Comparison of ENCODE assay signal across 8 cellular contexts in the genomic region with DNA sequence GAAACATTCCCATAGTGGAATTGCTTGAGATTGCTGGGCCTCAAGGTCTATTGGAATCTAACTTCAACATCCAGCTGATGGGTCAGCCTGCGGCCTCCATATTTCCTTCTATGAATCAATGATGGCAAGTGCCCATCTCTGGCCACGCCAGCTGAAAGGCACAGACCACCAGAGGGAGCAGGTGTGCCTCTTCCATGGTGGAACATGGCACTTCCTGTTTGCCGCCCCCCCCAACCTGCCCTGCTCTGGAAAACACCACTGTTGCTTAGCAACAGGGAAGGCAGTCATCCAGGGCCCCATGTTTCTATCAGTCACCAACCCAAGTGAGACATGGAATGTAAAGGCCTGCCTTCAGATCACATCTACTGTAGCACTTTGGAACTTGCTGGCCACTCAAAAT. TPM values are rescaled to one million over a fixed set of nuclear protein-coding genes. Genes with fewer than 3 reads are reported as not detected.
DNase-seq lines count a peak whose midpoint lies in the region; ATAC-seq and TF ChIP-seq lines count a peak whose summit lies in the region.

No MANE protein-coding gene starts in this region.

- H3K4me1 Mint-ChIP-seq in CD8-positive, alpha-beta memory T cell: no peaks in the 10 kb centered on the region
- H3K4me1 Mint-ChIP-seq in GM23338: no peaks in the 10 kb centered on the region; the same call in 2 of the 3 replicates

- H3K4me1 ChIP-seq in CD8-positive, alpha-beta memory T cell (ENCODE audit: insufficient read depth, low read length): no peaks in the 10 kb centered on the region
- H3K4me1 ChIP-seq in GM23338 (ENCODE audit: insufficient read depth) (no peaks in the 10 kb centered on the region), colonic mucosa (no peaks in the 10 kb centered on the region), lung (ENCODE audit: control insufficient read depth in 2 of 2, insufficient read depth in 2 of 2, low read length in 2 of 2) (peaks cover 0 to 2% of the 10 kb centered on the region in 2 donors)

- H4K20me1 ChIP-seq in GM23338 (replicated peaks; ENCODE audit: insufficient read depth): no peaks in the 10 kb centered on the region

- WGBS in lung, 2 donors: 38 to 42% methylated on average over 3 of the region's 3 CpGs

- DNase-seq in CD8-positive, alpha-beta memory T cell: peak in 3 of 5 donors; percentile 7 to 51 (median 10)
- DNase-seq in GM23338 (ENCODE audit: low spot score) (peak; percentile 86), NCI-H2029 (lab: John Stamatoyannopoulos, UW) (peak; percentile 74), WERI-Rb-1 (peak; percentile 65), colonic mucosa (peak; percentile 27), lung (ENCODE audit: low spot score) (peak; percentile 57)
- peak; percentile 63 for DNase-seq in stimulated activated CD8-positive, alpha-beta memory T cell treated with anti-CD3 and anti-CD28 coated beads, Interleukin-4, amount 100 ng/mL, for 48 hours

- TF ChIP-seq CTCF in GM23338 (conservative IDR thresholded peaks at IDR 0.05; ENCODE audit: low read depth in 2 of 2) (peak; percentile 60 to 73), WERI-Rb-1 (IDR thresholded peaks at IDR 0.05; ENCODE audit: low read depth, low read length) (peak; percentile 73), colonic mucosa (IDR thresholded peaks at IDR 0.05) (no peak), lung (IDR thresholded peaks at IDR 0.05; ENCODE audit: control extremely low read depth, extremely low read depth) (peak; percentile 3)

- H3K27me3 ChIP-seq in CD8-positive, alpha-beta memory T cell (ENCODE audit: insufficient read depth, low read length, poor library complexity, severe bottlenecking): no peaks in the 10 kb centered on the region
- no peaks in the 10 kb centered on the region for H3K27me3 ChIP-seq in GM23338 (ENCODE audit: insufficient read depth)
- peaks cover 75% of the 10 kb centered on the region for H3K27me3 ChIP-seq in WERI-Rb-1 (ENCODE audit: insufficient read depth, low read depth, severe bottlenecking)
- H3K27me3 ChIP-seq in colonic mucosa: no peaks in the 10 kb centered on the region
- H3K27me3 ChIP-seq in lung (ENCODE audit: control insufficient read depth, insufficient read depth): no peaks in the 10 kb centered on the region

- intact Hi-C loops in colonic mucosa (cut with DNase I): no loop called here

- no peaks in the 10 kb centered on the region for H3K9me3 ChIP-seq in CD8-positive, alpha-beta memory T cell (ENCODE audit: low read length)
- no peaks in the 10 kb centered on the region for H3K9me3 ChIP-seq in WERI-Rb-1 (ENCODE audit: severe bottlenecking)
- H3K9me3 ChIP-seq in colonic mucosa: no peaks in the 10 kb centered on the region
- H3K9me3 ChIP-seq in lung (ENCODE audit: control insufficient read depth in 2 of 2, insufficient read depth in 1 of 2, low read length in 1 of 2): no peaks in the 10 kb centered on the region

- H3K27ac Mint-ChIP-seq in CD8-positive, alpha-beta memory T cell: no peak overlapping the region
- H3K27ac Mint-ChIP-seq in GM23338: no peak overlapping the region

- peak; percentile 83 for ATAC-seq in GM23338
- peak; percentile 31 for ATAC-seq in lung (ENCODE audit: insufficient read depth, low FRiP score)
- ATAC-seq in GM21717 (IDR thresholded peaks at IDR 0.05; ENCODE audit: unreplicated experiment): no peak

- no peak overlapping the region for H3K4me2 ChIP-seq in GM23338

- H3K4me3 Mint-ChIP-seq in CD8-positive, alpha-beta memory T cell: no peak overlapping the region
- H3K4me3 Mint-ChIP-seq in GM23338: no peak overlapping the region

- CTCF ChIA-PET in CD8-positive, alpha-beta memory T cell (lab: Charles Lee): no interaction called here

- no peaks in the 10 kb centered on the region for H3F3A ChIP-seq in GM23338 (replicated peaks; ENCODE audit: low read depth)

- POLR2A ChIA-PET in CD8-positive, alpha-beta memory T cell (lab: Charles Lee): no interaction called here

- H3K9ac ChIP-seq in colonic mucosa (ENCODE audit: low read depth in 2 of 2, low read length in 2 of 2): no peak overlapping the region

- H3K4me3 ChIP-seq in CD8-positive, alpha-beta memory T cell (ENCODE audit: low read length): no peak overlapping the region
- no peak overlapping the region for H3K4me3 ChIP-seq in GM23338
- H3K4me3 ChIP-seq in WERI-Rb-1 (ENCODE audit: low read depth, low read length): no peak overlapping the region
- no peak overlapping the region for H3K4me3 ChIP-seq in colonic mucosa
- H3K4me3 ChIP-seq in lung: no peak overlapping the region

- H3K36me3 Mint-ChIP-seq in CD8-positive, alpha-beta memory T cell: no peaks in the 10 kb centered on the region
- H3K36me3 Mint-ChIP-seq in GM23338 (ENCODE audit: low read depth): no peaks in the 10 kb centered on the region

- H3K36me3 ChIP-seq in CD8-positive, alpha-beta memory T cell (ENCODE audit: insufficient read depth, low read length): no peaks in the 10 kb centered on the region
- no peaks in the 10 kb centered on the region for H3K36me3 ChIP-seq in GM23338 (ENCODE audit: insufficient read depth)
- no peaks in the 10 kb centered on the region for H3K36me3 ChIP-seq in WERI-Rb-1
- no peaks in the 10 kb centered on the region for H3K36me3 ChIP-seq in colonic mucosa
- no peaks in the 10 kb centered on the region for H3K36me3 ChIP-seq in lung (ENCODE audit: control insufficient read depth in 2 of 2, insufficient read depth in 2 of 2, low read length in 2 of 2)

- H3K79me2 ChIP-seq in GM23338 (replicated peaks; ENCODE audit: insufficient read depth): no peaks in the 10 kb centered on the region

- H3K27me3 Mint-ChIP-seq in CD8-positive, alpha-beta memory T cell: peaks cover 0 to 8% of the 10 kb centered on the region in 2 donors
- H3K27me3 Mint-ChIP-seq in GM23338 (ENCODE audit: insufficient read depth, low read depth, poor library complexity): no peaks in the 10 kb centered on the region

- no peak overlapping the region for H3K27ac ChIP-seq in CD8-positive, alpha-beta memory T cell (ENCODE audit: low read depth, low read length)
- no peak overlapping the region for H3K27ac ChIP-seq in GM23338 (ENCODE audit: low read depth)
- H3K27ac ChIP-seq in WERI-Rb-1: no peak overlapping the region
- H3K27ac ChIP-seq in colonic mucosa: no peak overlapping the region
- no peak overlapping the region for H3K27ac ChIP-seq in lung (ENCODE audit: low read depth in 1 of 2, low read length in 1 of 2)

- H3K9me3 Mint-ChIP-seq in CD8-positive, alpha-beta memory T cell: no peaks in the 10 kb centered on the region
- H3K9me3 Mint-ChIP-seq in GM23338: no peaks in the 10 kb centered on the region

- no peaks in the 10 kb centered on the region for H3K9me2 ChIP-seq in GM23338 (ENCODE audit: insufficient read depth)

- no peak overlapping the region for H2AFZ ChIP-seq in GM23338

TF ChIP-seq in GM23338, 12 proteins besides CTCF, POLR2A, EP300 and RAD21 (continues in another document):
- TF ChIP-seq EZH2 (IDR thresholded peaks at IDR 0.05; ENCODE audit: low read depth, unreplicated experiment) (no peak), STAT1 (IDR thresholded peaks at IDR 0.05; ENCODE audit: unreplicated experiment) (no peak), JUNB (IDR thresholded peaks at IDR 0.05; ENCODE audit: unreplicated experiment) (no peak), CREB1 (CRISPR knock-in tag; IDR thresholded peaks at IDR 0.05; ENCODE audit: low read depth) (no peak), EZH2phosphoT487 (IDR thresholded peaks at IDR 0.05; ENCODE audit: unreplicated experiment) (no peak)

RNA-seq across cellular contexts. Expression of gene PAGE4, which starts 11.6 kb away (rescaled TPM):
- total RNA-seq in CD8-positive, alpha-beta memory T cell: not detected
- not detected for polyA plus RNA-seq in CD8-positive, alpha-beta memory T cell
- not detected in 2 replicates for total RNA-seq in GM23338 (2014; rRNA removed; shearing (Covaris generic))
- polyA plus RNA-seq in GM23338 (2016; fragmentation: Nextera tagmentation; extraction: Ambion mirVana) (1.4 and 1.6 TPM in 2 replicates), lung (not detected)
- total RNA-seq in colonic mucosa (not detected), lung (not detected)

RNA-seq across cellular contexts. Expression of gene USP27X, which starts 38.6 kb away (rescaled TPM):
- 1 to 10 TPM; 1.7 TPM for total RNA-seq in CD8-positive, alpha-beta memory T cell
- polyA plus RNA-seq in CD8-positive, alpha-beta memory T cell: 0.69 TPM
- total RNA-seq in GM23338 (2014; rRNA removed; shearing (Covaris generic)): 3.7 and 5.0 TPM in 2 replicates
- 1.1 and 1.3 TPM in 2 replicates for polyA plus RNA-seq in GM23338 (2016; fragmentation: Nextera tagmentation; extraction: Ambion mirVana)
- 1 to 10 TPM; 1.0 to 2.2 TPM for total RNA-seq in colonic mucosa
- 1 to 10 TPM; 4.3 to 5.0 TPM for total RNA-seq in lung
- 1 to 10 TPM; 2.0 to 3.5 TPM for polyA plus RNA-seq in lung

Comparison
In these comparisons a context has a peak if more than half of its experiments do, and no peak if none do; other contexts are left out.
1. DNase-seq: peak in every context shown above with its lines; median percentile 86 in GM23338; 74 in NCI-H2029; 65 in WERI-Rb-1; 63 in stimulated activated CD8-positive, alpha-beta memory T cell treated with anti-CD3 and anti-CD28 coated beads, Interleukin-4, amount 100 ng/mL, for 48 hours; 57 in lung; 27 in colonic mucosa; 10 in CD8-positive, alpha-beta memory T cell.